In the genomic region with DNA sequence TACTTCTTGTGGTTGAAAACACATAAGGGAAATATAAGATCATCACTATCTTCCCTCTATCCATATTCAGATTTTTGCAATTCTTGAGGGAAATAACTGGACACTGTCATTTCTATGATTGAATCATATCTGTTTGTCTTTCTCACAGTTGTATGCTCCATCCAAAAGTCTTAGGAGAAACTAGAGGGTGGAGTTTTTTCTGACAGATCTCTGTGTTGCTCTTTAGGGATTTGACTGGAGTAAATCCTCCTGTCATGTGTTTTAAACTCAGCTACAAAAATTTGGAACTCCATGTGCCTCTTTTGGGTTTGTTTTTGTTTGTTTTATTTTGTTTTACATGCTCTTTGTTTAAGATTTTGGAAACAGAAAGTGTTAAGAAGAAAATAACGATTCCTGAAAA, we compare ENCODE assay signal across 21 cellular contexts.
"Had no signal": no experiment of that assay in that cellular context is flagged by ENCODE, and none has a peak within 500 bp of the region (broad histone marks: within the 10 kb centered on the region; RNA-seq: fewer than 3 reads in every experiment).

No MANE protein-coding gene starts in this region.

- H3K27ac ChIP-seq: colonic mucosa, esophagus muscularis mucosa, gastrocnemius medialis, heart right ventricle, left ventricle myocardium inferior, lower lobe of right lung had no signal

- H3K36me3 ChIP-seq: colonic mucosa, esophagus muscularis mucosa, gastrocnemius medialis, heart right ventricle, left ventricle myocardium inferior, lower lobe of right lung had no signal

- H3K27me3 ChIP-seq: colonic mucosa, esophagus muscularis mucosa, gastrocnemius medialis had no signal

- H3K4me1 ChIP-seq: colonic mucosa, lower lobe of right lung had no signal

- H3K4me3 ChIP-seq: colonic mucosa, esophagus muscularis mucosa, gastrocnemius medialis, heart right ventricle, left ventricle myocardium inferior, lower lobe of right lung had no signal

- H3K9me3 ChIP-seq: colonic mucosa, esophagus muscularis mucosa, gastrocnemius medialis, heart right ventricle, left ventricle myocardium inferior, lower lobe of right lung had no signal

- ATAC-seq: effector memory CD8-positive, alpha-beta T cell; left colon; left lobe of liver; lower lobe of right lung; naive thymus-derived CD4-positive, alpha-beta T cell; natural killer cell had no signal

- DNase-seq: colonic mucosa; cortex of kidney; effector CD8-positive, alpha-beta T cell; effector memory CD8-positive, alpha-beta T cell; endodermal cell; foreskin fibroblast; foreskin melanocyte; gastrocnemius medialis; glutamatergic neuron; head of caudate nucleus; heart right ventricle; hippocampal formation; left colon; left ventricle myocardium inferior; lower lobe of right lung; mesendoderm; midbrain; naive thymus-derived CD4-positive, alpha-beta T cell; natural killer cell had no signal
